In genomic region chr2:42289222-42289621, GRCh38 we compare ENCODE assay signal across 16 cellular contexts.
A peak's percentile ranks its signal among the peaks of the same experiment; 100 is the strongest.
DNase-seq lines count a peak whose midpoint lies in the region; ATAC-seq and TF ChIP-seq lines count a peak whose summit lies in the region.
"Had no signal": no experiment of that assay in that cellular context is flagged by ENCODE, and none has a peak within 500 bp of the region (broad histone marks: within the 10 kb centered on the region; RNA-seq: fewer than 3 reads in every experiment).

No MANE protein-coding gene starts in this region.

- peaks cover 0 to 60% (median 9%) of the 10 kb centered on the region in 4 donors for H3K36me3 ChIP-seq in upper lobe of left lung

- H3K4me3 ChIP-seq in upper lobe of left lung: no peak overlapping the region
- H3K4me3 ChIP-seq: K562 had no signal

- no peaks in the 10 kb centered on the region for H3K4me1 ChIP-seq in upper lobe of left lung
- H3K4me1 ChIP-seq: BE2C had no signal

- WGBS in upper lobe of left lung, 2 donors: 84 to 85% methylated on average over 4 of the region's 4 CpGs

- no peak for DNase-seq in stimulated activated naive CD8-positive, alpha-beta T cell treated with anti-CD3 and anti-CD28 coated beads, Interleukin-15, Interleukin-2, amounts not matched to agents 100 U/mL and 50 U/mL, for 24 hours
- no peak for DNase-seq in T-helper 2 cell treated with Interferon-gamma antibody and Interleukin-4, amounts not matched to agents 5 μg/mL and 100 μg/mL, for 36 hours (ENCODE audit: low spot score)
- no peak for DNase-seq in activated naive CD8-positive, alpha-beta T cell treated with anti-CD3 and anti-CD28 coated beads, Interleukin-2, amount 50 U/mL, for 24 hours
- no peak for DNase-seq in GM10266 (ENCODE audit: extremely low spot score)
- no peak for DNase-seq in upper lobe of left lung
- DNase-seq: BE2C, DMS153, EL, GOT3, NCI-H1105, NCI-H1930, NCI-H2171 treated with DMSO at 0.1 percent for 48 hours, NCI-H82 had no signal

- no peaks in the 10 kb centered on the region for H3K9me3 Mint-ChIP-seq in stimulated activated naive CD8-positive, alpha-beta T cell treated with anti-CD3 and anti-CD28 coated beads, Interleukin-15, Interleukin-2, amounts not matched to agents 100 ng/mL and 50 ng/mL, for 24 hours
- no peaks in the 10 kb centered on the region for H3K9me3 Mint-ChIP-seq in T-helper 2 cell treated with Interferon-gamma antibody and Interleukin-4, amounts not matched to agents 5 μg/mL and 100 μg/mL, for 36 hours
- H3K9me3 Mint-ChIP-seq in activated naive CD8-positive, alpha-beta T cell treated with anti-CD3 and anti-CD28 coated beads, Interleukin-2, amount 50 U/mL, for 24 hours: no peaks in the 10 kb centered on the region

- no peak for TF ChIP-seq EP300 in upper lobe of left lung (IDR thresholded peaks at IDR 0.05)

- no peak overlapping the region for H3K27ac ChIP-seq in upper lobe of left lung

- H3K27me3 Mint-ChIP-seq in stimulated activated naive CD8-positive, alpha-beta T cell treated with anti-CD3 and anti-CD28 coated beads, Interleukin-15, Interleukin-2, amounts not matched to agents 100 ng/mL and 50 ng/mL, for 24 hours: no peaks in the 10 kb centered on the region
- H3K27me3 Mint-ChIP-seq in T-helper 2 cell treated with Interferon-gamma antibody and Interleukin-4, amounts not matched to agents 5 μg/mL and 100 μg/mL, for 36 hours (ENCODE audit: low read depth): no peaks in the 10 kb centered on the region
- H3K27me3 Mint-ChIP-seq in activated naive CD8-positive, alpha-beta T cell treated with anti-CD3 and anti-CD28 coated beads, Interleukin-2, amount 50 U/mL, for 24 hours: no peaks in the 10 kb centered on the region

- H3K4me1 Mint-ChIP-seq in stimulated activated naive CD8-positive, alpha-beta T cell treated with anti-CD3 and anti-CD28 coated beads, Interleukin-15, Interleukin-2, amounts not matched to agents 100 ng/mL and 50 ng/mL, for 24 hours (ENCODE audit: low read depth): peaks cover 27% of the 10 kb centered on the region
- H3K4me1 Mint-ChIP-seq in T-helper 2 cell treated with Interferon-gamma antibody and Interleukin-4, amounts not matched to agents 5 μg/mL and 100 μg/mL, for 36 hours (ENCODE audit: low read depth): peaks cover 33% of the 10 kb centered on the region
- peaks cover 28% of the 10 kb centered on the region for H3K4me1 Mint-ChIP-seq in activated naive CD8-positive, alpha-beta T cell treated with anti-CD3 and anti-CD28 coated beads, Interleukin-2, amount 50 U/mL, for 24 hours

- peak overlapping the region; percentile 47 for H3K27ac Mint-ChIP-seq in stimulated activated naive CD8-positive, alpha-beta T cell treated with anti-CD3 and anti-CD28 coated beads, Interleukin-15, Interleukin-2, amounts not matched to agents 100 ng/mL and 50 ng/mL, for 24 hours
- peak overlapping the region; percentile 12 for H3K27ac Mint-ChIP-seq in T-helper 2 cell treated with Interferon-gamma antibody and Interleukin-4, amounts not matched to agents 5 μg/mL and 100 μg/mL, for 36 hours
- peak overlapping the region; percentile 72 for H3K27ac Mint-ChIP-seq in activated naive CD8-positive, alpha-beta T cell treated with anti-CD3 and anti-CD28 coated beads, Interleukin-2, amount 50 U/mL, for 24 hours

- ATAC-seq in stimulated activated naive CD8-positive, alpha-beta T cell treated with anti-CD3 and anti-CD28 coated beads, Interleukin-15, Interleukin-2, amounts not matched to agents 100 U/mL and 50 U/mL, for 24 hours: no peak
- ATAC-seq in activated naive CD8-positive, alpha-beta T cell treated with anti-CD3 and anti-CD28 coated beads, Interleukin-2, amount 50 U/mL, for 24 hours: peak; percentile 24
- ATAC-seq in HG02571 (IDR thresholded peaks at IDR 0.05; ENCODE audit: unreplicated experiment) (no peak), upper lobe of left lung (ENCODE audit: low FRiP score in 2 of 2) (no peak)
- ATAC-seq: K562 had no signal

- no peak overlapping the region for H3K4me3 Mint-ChIP-seq in stimulated activated naive CD8-positive, alpha-beta T cell treated with anti-CD3 and anti-CD28 coated beads, Interleukin-15, Interleukin-2, amounts not matched to agents 100 ng/mL and 50 ng/mL, for 24 hours
- H3K4me3 Mint-ChIP-seq in T-helper 2 cell treated with Interferon-gamma antibody and Interleukin-4, amounts not matched to agents 5 μg/mL and 100 μg/mL, for 36 hours: peak overlapping the region; percentile 3
- no peak overlapping the region for H3K4me3 Mint-ChIP-seq in activated naive CD8-positive, alpha-beta T cell treated with anti-CD3 and anti-CD28 coated beads, Interleukin-2, amount 50 U/mL, for 24 hours

- H3K27me3 ChIP-seq in upper lobe of left lung: no peaks in the 10 kb centered on the region
- H3K27me3 ChIP-seq: BE2C had no signal

- H3K36me3 Mint-ChIP-seq in stimulated activated naive CD8-positive, alpha-beta T cell treated with anti-CD3 and anti-CD28 coated beads, Interleukin-15, Interleukin-2, amounts not matched to agents 100 ng/mL and 50 ng/mL, for 24 hours (ENCODE audit: low read depth): peaks cover 54% of the 10 kb centered on the region
- H3K36me3 Mint-ChIP-seq in T-helper 2 cell treated with Interferon-gamma antibody and Interleukin-4, amounts not matched to agents 5 μg/mL and 100 μg/mL, for 36 hours (ENCODE audit: low read depth): peaks cover 36% of the 10 kb centered on the region
- H3K36me3 Mint-ChIP-seq in activated naive CD8-positive, alpha-beta T cell treated with anti-CD3 and anti-CD28 coated beads, Interleukin-2, amount 50 U/mL, for 24 hours (ENCODE audit: low read depth): peaks cover 45% of the 10 kb centered on the region

- no peak for TF ChIP-seq POLR2A in upper lobe of left lung (IDR thresholded peaks at IDR 0.05)

- H3K9me3 ChIP-seq in upper lobe of left lung: no peaks in the 10 kb centered on the region
- H3K9me3 ChIP-seq: BE2C had no signal

- TF ChIP-seq CTCF in GM10266 (IDR thresholded peaks at IDR 0.05; ENCODE audit: control insufficient read depth, insufficient read depth, low read depth, missing control alignments) (no peak), upper lobe of left lung (IDR thresholded peaks at IDR 0.05) (no peak)

Comparison
In these comparisons a context has a peak if more than half of its experiments do, and no peak if none do; other contexts are left out.
1. H3K27ac Mint-ChIP-seq: peak in every context shown above with its lines; median percentile 72 in activated naive CD8-positive, alpha-beta T cell treated with anti-CD3 and anti-CD28 coated beads, Interleukin-2, amount 50 U/mL, for 24 hours; 47 in stimulated activated naive CD8-positive, alpha-beta T cell treated with anti-CD3 and anti-CD28 coated beads, Interleukin-15, Interleukin-2, amounts not matched to agents 100 ng/mL and 50 ng/mL, for 24 hours; 12 in T-helper 2 cell treated with Interferon-gamma antibody and Interleukin-4, amounts not matched to agents 5 μg/mL and 100 μg/mL, for 36 hours.